Comparison of ENCODE assay signal across 8 cellular contexts in the genomic region with DNA sequence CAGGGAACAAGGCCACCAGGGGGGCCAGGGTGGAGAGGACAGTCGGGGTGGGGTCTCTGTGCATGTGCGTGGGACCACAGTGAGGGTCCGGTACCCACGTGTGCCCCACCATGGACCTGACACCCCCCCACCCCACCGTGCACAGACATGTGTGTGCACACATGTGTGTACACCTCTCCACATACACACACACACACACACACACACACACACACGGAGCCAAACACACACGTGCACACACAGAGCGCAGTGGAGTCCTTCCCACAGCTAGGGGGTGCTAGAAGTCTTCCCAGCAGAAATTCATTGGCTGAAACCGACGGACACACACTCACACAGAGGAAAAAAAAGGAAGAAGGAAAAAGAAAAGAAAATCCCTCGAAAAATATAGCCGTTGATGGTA. TPM values are rescaled to one million over a fixed set of nuclear protein-coding genes. Genes with fewer than 3 reads are reported as not detected.
DNase-seq lines count a peak whose midpoint lies in the region; ATAC-seq and TF ChIP-seq lines count a peak whose summit lies in the region.

No MANE protein-coding gene starts in this region.

- no peak overlapping the region for H3K27ac ChIP-seq in Peyer's patch

- no peak for TF ChIP-seq POLR2A in Peyer's patch (IDR thresholded peaks at IDR 0.05)

- peak overlapping the region; percentile 15 for H3K4me3 Mint-ChIP-seq in glutamatergic neuron (ENCODE audit: unreplicated experiment)

- peak overlapping the region; percentile 79 for H3K27ac Mint-ChIP-seq in glutamatergic neuron (ENCODE audit: unreplicated experiment)

- H3K36me3 ChIP-seq in Peyer's patch, result no peaks in the 10 kb centered on the region

- peaks cover 19% of the 10 kb centered on the region for H3K4me1 Mint-ChIP-seq in glutamatergic neuron (ENCODE audit: low read depth, unreplicated experiment)

- peaks cover 4% of the 10 kb centered on the region for H3K27me3 Mint-ChIP-seq in glutamatergic neuron (ENCODE audit: unreplicated experiment)

- H3K4me3 ChIP-seq in Peyer's patch, result no peak overlapping the region

- no peaks in the 10 kb centered on the region for H3K36me3 Mint-ChIP-seq in glutamatergic neuron (ENCODE audit: unreplicated experiment)

- H3K4me1 ChIP-seq in Peyer's patch, result no peaks in the 10 kb centered on the region

- H3K27me3 ChIP-seq in Peyer's patch, result no peaks in the 10 kb centered on the region

- H3K9me3 ChIP-seq in Peyer's patch, result no peaks in the 10 kb centered on the region

- DNase-seq in SIG-M5 treated with dmso at 0.1 percent for 504 hours (lab: John Stamatoyannopoulos, UW; ENCODE audit: unreplicated experiment) (peak; percentile 73), SIG-M5 (lab: John Stamatoyannopoulos, UW) (no peak), Peyer's patch (peak in 2 of 3 donors; percentile 58 to 77), glutamatergic neuron (peak; percentile 72), renal cortical epithelial cell (ENCODE audit: low read depth) (peak; percentile 71)
- peak; percentile 55 for DNase-seq in activated naive CD4-positive, alpha-beta T cell treated with anti-CD3 and anti-CD28 coated beads, Interleukin-2, amount 50 U/mL, for 16 hours

- TF ChIP-seq CTCF in LNCAP (IDR thresholded peaks at IDR 0.05) (peak; percentile 95), Peyer's patch (IDR thresholded peaks at IDR 0.05) (peak; percentile 69 to 84 (median 75)), glutamatergic neuron (IDR thresholded peaks at IDR 0.05; ENCODE audit: partially characterized antibody, unreplicated experiment) (peak; percentile 56)

- peaks cover 2% of the 10 kb centered on the region for H3K9me3 Mint-ChIP-seq in glutamatergic neuron (ENCODE audit: unreplicated experiment)

- ATAC-seq in GM19023 (IDR thresholded peaks at IDR 0.05; ENCODE audit: unreplicated experiment), result no peak

RNA-seq across cellular contexts. Expression of a gene that starts 42.8 kb away (rescaled TPM):
- total RNA-seq in Peyer's patch, result 10 to 100 TPM; 11.0 to 68.5 (median 20.4) TPM
- total RNA-seq in glutamatergic neuron (ENCODE audit: unreplicated experiment), result 66.2 TPM
- total RNA-seq in renal cortical epithelial cell, result 11.5 and 37.7 TPM in 2 replicates
